ENCODE assay signal across 8 cellular contexts in genomic region chr2:181953773-181954537, GRCh38. TPM values are rescaled to one million over a fixed set of nuclear protein-coding genes. Genes with fewer than 3 reads are reported as not detected.
DNase-seq lines count a peak whose midpoint lies in the region; ATAC-seq and TF ChIP-seq lines count a peak whose summit lies in the region.

No MANE protein-coding gene starts in this region.

- no peaks in the 10 kb centered on the region for H3K79me2 ChIP-seq in smooth muscle cell (ENCODE audit: low read depth)

- H3K27ac ChIP-seq in adrenal gland (no peak overlapping the region), smooth muscle cell (ENCODE audit: low read depth) (peak overlapping the region; percentile 70)

- ATAC-seq in GM18867 (IDR thresholded peaks at IDR 0.05; ENCODE audit: unreplicated experiment) = peak; percentile 71
- peak; percentile 74 for ATAC-seq in HG03439 (IDR thresholded peaks at IDR 0.05; ENCODE audit: unreplicated experiment)
- ATAC-seq in GM21528 (IDR thresholded peaks at IDR 0.05; ENCODE audit: low FRiP score, unreplicated experiment) = no peak

- peaks cover 4% of the 10 kb centered on the region for H3F3A ChIP-seq in smooth muscle cell (ENCODE audit: low read depth)

- H3K9me3 ChIP-seq in adrenal gland (replicated peaks in 1 of 3) (no peaks in the 10 kb centered on the region), smooth muscle cell (replicated peaks; ENCODE audit: low read depth) (no peaks in the 10 kb centered on the region)

- H3K4me3 ChIP-seq in adrenal gland = peak overlapping the region in 2 of 4 donors; percentile 6 to 44
- H3K4me3 ChIP-seq in smooth muscle cell = peak overlapping the region; percentile 49

- no peaks in the 10 kb centered on the region for H3K36me3 ChIP-seq in adrenal gland (replicated peaks in 1 of 2)
- no peaks in the 10 kb centered on the region for H3K36me3 ChIP-seq in smooth muscle cell (ENCODE audit: low read depth)

- H3K9ac ChIP-seq in smooth muscle cell (ENCODE audit: low read depth) = peak overlapping the region; percentile 13

- H4K20me1 ChIP-seq in smooth muscle cell (ENCODE audit: low read depth) = no peaks in the 10 kb centered on the region

- in situ Hi-C loops in ACHN (cut with HindIII; ENCODE audit: low pct_ligation_motif_present, low pct_unique_long_range_greater_than_20kb, low sequenced_read_pairs) = no loop called here

- no peak for TF ChIP-seq POLR2A in adrenal gland (IDR thresholded peaks at IDR 0.05)

- H3K4me1 ChIP-seq in adrenal gland (replicated peaks in 1 of 2) (no peaks in the 10 kb centered on the region), smooth muscle cell (ENCODE audit: low read depth) (peaks cover 5% of the 10 kb centered on the region)

- DNase-seq in ACHN = peak; percentile 81
- peak; percentile 41 for DNase-seq in T follicular helper cell (ENCODE audit: low read depth)
- peak; percentile 28 to 81 (median 59) for DNase-seq in adrenal gland
- DNase-seq in iPS DF 19.7 (ENCODE audit: low read depth, low spot score) = peak; percentile 72
- peak; percentile 9 for DNase-seq in smooth muscle cell (lab: John Stamatoyannopoulos, UW; ENCODE audit: unreplicated experiment)

- TF ChIP-seq CTCF in adrenal gland (IDR thresholded peaks at IDR 0.05) = peak; percentile 36 to 62 (median 54)
- peak; percentile 72 for TF ChIP-seq CTCF in smooth muscle cell (IDR thresholded peaks at IDR 0.05; ENCODE audit: borderline replicate concordance, insufficient read depth, poor library complexity, severe bottlenecking)

- no peaks in the 10 kb centered on the region for H3K27me3 ChIP-seq in adrenal gland
- H3K27me3 ChIP-seq in smooth muscle cell (ENCODE audit: low read depth) = no peaks in the 10 kb centered on the region

- WGBS in adrenal gland, 4 donors = 2 to 3% (median 3%) methylated on average over 19 of the region's 19 CpGs
- 0% methylated on average over 8 of the region's 19 CpGs for WGBS in smooth muscle cell (ENCODE audit: low lambda C conversion rate)

- intact Hi-C loops in adrenal gland (cut with DNase I) = loop anchor here in 1 of 2 donors (5.0 kb wide), 1 partner anchor 212 kb away; no protein-coding TSS in a partner anchor

- peak overlapping the region; percentile 29 for H2AFZ ChIP-seq in smooth muscle cell (ENCODE audit: low read depth)

- H3K4me2 ChIP-seq in smooth muscle cell = peak overlapping the region; percentile 81

RNA-seq across cellular contexts. Expression of gene PPP1R1C, which starts 31.7 kb away (rescaled TPM):
- total RNA-seq in adrenal gland (1 to 10 TPM in 3 of 8 donors, under 1 TPM in 2, not detected in 3; 0.29 to 5.9 (median 1.4) TPM), smooth muscle cell (3.3 and 6.6 TPM in 2 replicates)
- polyA plus RNA-seq in adrenal gland (1 to 10 TPM; 1.0 to 2.4 (median 2.2) TPM), smooth muscle cell (2.3 and 4.9 TPM in 2 replicates)

Comparison
In these comparisons a context has a peak if more than half of its experiments do, and no peak if none do; other contexts are left out.
1. DNase-seq: peak in every context shown above with its lines; median percentile 81 in ACHN; 72 in iPS DF 19.7; 59 in adrenal gland; 41 in T follicular helper cell; 9 in smooth muscle cell.